ENCODE assay signal across 14 cellular contexts in genomic region chr20:34299925-34300806, GRCh38. TPM values are rescaled to one million over a fixed set of nuclear protein-coding genes. Genes with fewer than 3 reads are reported as not detected.
DNase-seq lines count a peak whose midpoint lies in the region; ATAC-seq and TF ChIP-seq lines count a peak whose summit lies in the region.
"Had no signal": no experiment of that assay in that cellular context is flagged by ENCODE, and none has a peak within 500 bp of the region (broad histone marks: within the 10 kb centered on the region; RNA-seq: fewer than 3 reads in every experiment).

No MANE protein-coding gene starts in this region.

- peaks cover 11% of the 10 kb centered on the region for H3K4me1 Mint-ChIP-seq in stimulated activated naive CD8-positive, alpha-beta T cell treated with anti-CD3 and anti-CD28 coated beads, Interleukin-15, amount 100 ng/mL, for 72 hours

- peak overlapping the region; percentile 64 for H3K27ac ChIP-seq in left ventricle myocardium inferior (replicated peaks)
- H3K27ac ChIP-seq in heart left ventricle = peak overlapping the region in 3 of 12 donors; percentile 24 to 27 (median 27)
- H3K27ac ChIP-seq in thyroid gland = peak overlapping the region; percentile 81 to 98 (median 93)
- H3K27ac ChIP-seq in smooth muscle cell (ENCODE audit: low read depth) = no peak overlapping the region
- H3K27ac ChIP-seq in upper lobe of right lung = no peak overlapping the region
- H3K27ac ChIP-seq: gastroesophageal sphincter, sigmoid colon had no signal

- TF ChIP-seq CTCF in left ventricle myocardium inferior (IDR thresholded peaks at IDR 0.05; ENCODE audit: borderline replicate concordance) (no peak), heart left ventricle (IDR thresholded peaks at IDR 0.05) (no peak), epithelial cell of esophagus (IDR thresholded peaks at IDR 0.05; ENCODE audit: insufficient read depth, low read depth, low read length, missing control alignments) (no peak), thyroid gland (IDR thresholded peaks at IDR 0.05) (no peak), smooth muscle cell (IDR thresholded peaks at IDR 0.05; ENCODE audit: borderline replicate concordance, insufficient read depth, poor library complexity, severe bottlenecking) (no peak), upper lobe of right lung (IDR thresholded peaks at IDR 0.05) (no peak)

- H3K9me3 ChIP-seq in left ventricle myocardium inferior (replicated peaks) = no peaks in the 10 kb centered on the region
- no peaks in the 10 kb centered on the region for H3K9me3 ChIP-seq in heart left ventricle
- no peaks in the 10 kb centered on the region for H3K9me3 ChIP-seq in thyroid gland
- no peaks in the 10 kb centered on the region for H3K9me3 ChIP-seq in smooth muscle cell (replicated peaks; ENCODE audit: low read depth)
- no peaks in the 10 kb centered on the region for H3K9me3 ChIP-seq in upper lobe of right lung
- H3K9me3 ChIP-seq: gastroesophageal sphincter, sigmoid colon had no signal

- H3K4me3 Mint-ChIP-seq in stimulated activated naive CD8-positive, alpha-beta T cell treated with anti-CD3 and anti-CD28 coated beads, Interleukin-15, amount 100 ng/mL, for 72 hours = no peak overlapping the region

- WGBS in heart left ventricle, 4 donors = 91 to 93% (median 92%) methylated on average over 8 of the region's 8 CpGs
- WGBS in thyroid gland, 2 donors = 57 to 70% methylated on average over 8 of the region's 8 CpGs
- 92% methylated on average over 8 of the region's 8 CpGs for WGBS in smooth muscle cell (ENCODE audit: low lambda C conversion rate)

- no peak overlapping the region for H3K27ac Mint-ChIP-seq in stimulated activated naive CD8-positive, alpha-beta T cell treated with anti-CD3 and anti-CD28 coated beads, Interleukin-15, amount 100 ng/mL, for 72 hours

- ATAC-seq in heart left ventricle = no peak
- ATAC-seq in upper lobe of right lung = no peak
- ATAC-seq in stimulated activated naive CD8-positive, alpha-beta T cell treated with anti-CD3 and anti-CD28 coated beads, Interleukin-15, amount 100 ng/mL, for 72 hours = no peak
- ATAC-seq: gastroesophageal sphincter had no signal

- DNase-seq in left ventricle myocardium inferior (no peak), heart left ventricle (no peak), NCI-H510A (lab: John Stamatoyannopoulos, UW) (peak; percentile 51), epithelial cell of esophagus (ENCODE audit: low read depth) (peak; percentile 38), thyroid gland (peak; percentile 86 to 89), smooth muscle cell (lab: John Stamatoyannopoulos, UW; ENCODE audit: unreplicated experiment) (no peak), upper lobe of right lung (no peak)
- DNase-seq in stimulated activated naive CD8-positive, alpha-beta T cell treated with anti-CD3 and anti-CD28 coated beads, Interleukin-15, amount 100 ng/mL, for 72 hours = no peak
- DNase-seq: activated CD4-positive, alpha-beta T cell treated with anti-CD3 and anti-CD28 coated beads for 1 hour; activated gamma-delta T cell treated with Interleukin-2 at 50 U/mL for 16 hours; midbrain; SHP77; sigmoid colon had no signal

- H3K36me3 ChIP-seq in left ventricle myocardium inferior (no peaks in the 10 kb centered on the region), heart left ventricle (peaks cover 0 to 2% (median 0%) of the 10 kb centered on the region in 9 donors), thyroid gland (no peaks in the 10 kb centered on the region), smooth muscle cell (ENCODE audit: low read depth) (no peaks in the 10 kb centered on the region), upper lobe of right lung (peaks cover 1% of the 10 kb centered on the region)

- peaks cover 30% of the 10 kb centered on the region for H4K20me1 ChIP-seq in smooth muscle cell (ENCODE audit: low read depth)

- peaks cover 59% of the 10 kb centered on the region for H3K79me2 ChIP-seq in smooth muscle cell (ENCODE audit: low read depth)

- H2AFZ ChIP-seq in smooth muscle cell (ENCODE audit: low read depth) = no peak overlapping the region

- TF ChIP-seq POLR2A in heart left ventricle (IDR thresholded peaks at IDR 0.05) (no peak), thyroid gland (IDR thresholded peaks at IDR 0.05) (peak in 1 of 2 donors; percentile 60)

- H3K27me3 Mint-ChIP-seq in stimulated activated naive CD8-positive, alpha-beta T cell treated with anti-CD3 and anti-CD28 coated beads, Interleukin-15, amount 100 ng/mL, for 72 hours = no peaks in the 10 kb centered on the region

- no peaks in the 10 kb centered on the region for H3K9me3 Mint-ChIP-seq in stimulated activated naive CD8-positive, alpha-beta T cell treated with anti-CD3 and anti-CD28 coated beads, Interleukin-15, amount 100 ng/mL, for 72 hours

- peaks cover 8% of the 10 kb centered on the region for H3F3A ChIP-seq in smooth muscle cell (ENCODE audit: low read depth)

- H3K9ac ChIP-seq in smooth muscle cell (ENCODE audit: low read depth) = no peak overlapping the region

- H3K27me3 ChIP-seq in left ventricle myocardium inferior (ENCODE audit: low read depth) (no peaks in the 10 kb centered on the region), heart left ventricle (no peaks in the 10 kb centered on the region), thyroid gland (no peaks in the 10 kb centered on the region), smooth muscle cell (ENCODE audit: low read depth) (no peaks in the 10 kb centered on the region), upper lobe of right lung (no peaks in the 10 kb centered on the region)
- H3K27me3 ChIP-seq: gastroesophageal sphincter, sigmoid colon had no signal

- H3K4me3 ChIP-seq in left ventricle myocardium inferior (peak overlapping the region; percentile 88), heart left ventricle (no peak overlapping the region), epithelial cell of esophagus (ENCODE audit: low read length) (no peak overlapping the region), thyroid gland (replicated peaks in 1 of 3) (no peak overlapping the region), smooth muscle cell (no peak overlapping the region), upper lobe of right lung (no peak overlapping the region)
- H3K4me3 ChIP-seq: gastroesophageal sphincter, sigmoid colon had no signal

- H3K4me2 ChIP-seq in smooth muscle cell = no peak overlapping the region

- intact Hi-C loops in left ventricle myocardium inferior (cut with micrococcal nuclease) = no loop called here
- intact Hi-C loops in heart left ventricle (cut with DNase I) = loop anchor here in 3 of 10 donors (5.0 to 10.0 kb wide), 4 partner anchors 38 to 407 kb away; partner anchors contain the start of genes ITCH (in 1 of the 3) and TP53INP2 (in 1 of the 3)
- intact Hi-C loops in thyroid gland (cut with DNase I) = no loop called here
- intact Hi-C loops in upper lobe of right lung (cut with DNase I) = no loop called here

- H3K4me1 ChIP-seq in left ventricle myocardium inferior (peaks cover 38% of the 10 kb centered on the region), heart left ventricle (peaks cover 0 to 34% (median 16%) of the 10 kb centered on the region in 12 donors), thyroid gland (peaks cover 23 to 30% of the 10 kb centered on the region in 2 donors), smooth muscle cell (ENCODE audit: low read depth) (peaks cover 14% of the 10 kb centered on the region), upper lobe of right lung (peaks cover 16% of the 10 kb centered on the region)

RNA-seq across cellular contexts. Expression of gene AHCY, which starts 3.0 kb away (rescaled TPM):
- total RNA-seq in left ventricle myocardium inferior (66.2 TPM), heart left ventricle (100 to 1,000 TPM in 1 of 9 donors, 10 to 100 TPM in 8; 48.3 to 132 (median 57.2) TPM), thyroid gland (100 to 1,000 TPM; 109 to 138 (median 124) TPM), smooth muscle cell (58.3 and 73.8 TPM in 2 replicates), upper lobe of right lung (59.6 TPM)
- polyA plus RNA-seq in heart left ventricle (10 to 100 TPM; 64.4 to 98.4 TPM), smooth muscle cell (36.2 and 39.4 TPM in 2 replicates)

RNA-seq across cellular contexts. Expression of gene ASIP, which starts 58.9 kb away (rescaled TPM):
- 32.6 TPM for total RNA-seq in left ventricle myocardium inferior
- 10 to 100 TPM in 6 of 9 donors, 1 to 10 TPM in 3; 3.4 to 23.2 (median 10.4) TPM for total RNA-seq in heart left ventricle
- 100 to 1,000 TPM in 1 of 2 donors, under 1 TPM in 1; 0.75 to 117 TPM for polyA plus RNA-seq in heart left ventricle
- not detected for total RNA-seq in thyroid gland
- not detected in 2 replicates for total RNA-seq in smooth muscle cell
- not detected in 2 replicates for polyA plus RNA-seq in smooth muscle cell
- total RNA-seq in upper lobe of right lung = not detected

Comparison
In these comparisons a context has a peak if more than half of its experiments do, and no peak if none do; other contexts are left out.
1. DNase-seq: peak in NCI-H510A (single experiment), epithelial cell of esophagus (single experiment) and thyroid gland (2 of 2); none in left ventricle myocardium inferior (single experiment), heart left ventricle (0 of 5), smooth muscle cell (single experiment), upper lobe of right lung (single experiment) and stimulated activated naive CD8-positive, alpha-beta T cell treated with anti-CD3 and anti-CD28 coated beads, Interleukin-15, amount 100 ng/mL, for 72 hours (0 of 2).
2. H3K27ac ChIP-seq: peak in left ventricle myocardium inferior (single experiment) and thyroid gland (3 of 3); none in smooth muscle cell (single experiment) and upper lobe of right lung (single experiment).